Comparison of ENCODE assay signal across 9 cellular contexts in genomic region chr22:45441158-45441557, GRCh38. TPM values are rescaled to one million over a fixed set of nuclear protein-coding genes. Genes with fewer than 3 reads are reported as not detected.
DNase-seq lines count a peak whose midpoint lies in the region; ATAC-seq, FAIRE-seq and TF ChIP-seq lines count a peak whose summit lies in the region.
"Had no signal": no experiment of that assay in that cellular context is flagged by ENCODE, and none has a peak within 500 bp of the region (broad histone marks: within the 10 kb centered on the region; RNA-seq: fewer than 3 reads in every experiment).

No MANE protein-coding gene starts in this region.

- H3K27ac ChIP-seq in A549, result peak overlapping the region in 1 of 2 experiments; percentile 64; a peak in 2 of 6 replicates
- H3K27ac ChIP-seq in neuronal stem cell (replicated peaks; ENCODE audit: low read length), result no peak overlapping the region

- no peak overlapping the region for H2AFZ ChIP-seq in neuronal stem cell (ENCODE audit: low read length)

- H3K4me3 ChIP-seq in A549 (no peak overlapping the region), neuronal stem cell (ENCODE audit: low read length in 2 of 2) (no peak overlapping the region)

- H3K23ac ChIP-seq in neuronal stem cell (ENCODE audit: low read depth, low read length, poor library complexity), result no peak overlapping the region

- H4K91ac ChIP-seq in neuronal stem cell (ENCODE audit: low read depth, low read length, poor library complexity), result no peak overlapping the region

- no peak overlapping the region for H4K8ac ChIP-seq in neuronal stem cell (ENCODE audit: low read depth, low read length)

- H3K14ac ChIP-seq in neuronal stem cell (ENCODE audit: low read length), result no peak overlapping the region

- H3K9me3 ChIP-seq in A549 (no peaks in the 10 kb centered on the region), neuronal stem cell (replicated peaks in 1 of 2; ENCODE audit: control insufficient read depth in 2 of 2, insufficient read depth in 1 of 2, low read depth in 1 of 2, low read length in 2 of 2) (peaks cover 0 to 2% of the 10 kb centered on the region in 2 donors)

- CTCF ChIA-PET in A549 (lab: Yijun Ruan, JAX), result interaction anchor here (0.6 to 6.7 kb wide), 13 partner anchors 8 to 593 kb away, joined by 3 to 71 read pairs (median 4); no protein-coding TSS in a partner anchor
- CTCF ChIA-PET in GM10248 (lab: Yijun Ruan, JAX), result interaction anchor here (1.0 to 1.5 kb wide), 7 partner anchors 8 to 174 kb away, joined by 3 to 4 read pairs (median 3); no protein-coding TSS in a partner anchor
- CTCF ChIA-PET in activated CD8-positive, alpha-beta T cell treated with anti-CD3 and anti-CD28 coated beads for 36 hours (lab: Charles Lee), result interaction anchor here (1.6 to 2.0 kb wide), 2 partner anchors 9 to 113 kb away, joined by 4 to 8 read pairs; no protein-coding TSS in a partner anchor

- H2BK15ac ChIP-seq in neuronal stem cell (ENCODE audit: low read length), result no peak overlapping the region

- H3K4me1 Mint-ChIP-seq in activated CD8-positive, alpha-beta T cell treated with anti-CD3 and anti-CD28 coated beads for 36 hours (ENCODE audit: low read depth), result peaks cover 10% of the 10 kb centered on the region

- H2BK12ac ChIP-seq in neuronal stem cell (ENCODE audit: low read length), result no peak overlapping the region

- H3K36me3 Mint-ChIP-seq in activated CD8-positive, alpha-beta T cell treated with anti-CD3 and anti-CD28 coated beads for 36 hours (ENCODE audit: low read depth), result no peaks in the 10 kb centered on the region

- H2AK5ac ChIP-seq in neuronal stem cell (ENCODE audit: low read depth, low read length), result no peak overlapping the region

- no peak overlapping the region for H3K27ac Mint-ChIP-seq in activated CD8-positive, alpha-beta T cell treated with anti-CD3 and anti-CD28 coated beads for 36 hours

- H3K27me3 ChIP-seq in neuronal stem cell (ENCODE audit: control insufficient read depth in 3 of 3, insufficient read depth in 3 of 3, low read depth in 1 of 3, low read length in 3 of 3), result peaks cover 0 to 5% (median 0%) of the 10 kb centered on the region in 3 experiments

- H3K18ac ChIP-seq in neuronal stem cell (ENCODE audit: low read length), result no peak overlapping the region

- H3K4me2 ChIP-seq in A549 (peak overlapping the region; percentile 61), neuronal stem cell (ENCODE audit: insufficient read depth, low read length, poor library complexity, severe bottlenecking) (no peak overlapping the region)

- H3K9ac ChIP-seq in neuronal stem cell (ENCODE audit: low read depth, low read length, poor library complexity), result no peak overlapping the region

- ATAC-seq in A549 (peak; percentile 98 to 99), GM21619 (IDR thresholded peaks at IDR 0.05; ENCODE audit: unreplicated experiment) (no peak)
- peak; percentile 87 for ATAC-seq in activated CD8-positive, alpha-beta T cell treated with anti-CD3 and anti-CD28 coated beads for 36 hours

- H2BK120ac ChIP-seq in neuronal stem cell (ENCODE audit: low read depth, low read length), result no peak overlapping the region

- H3K4me1 ChIP-seq in A549 (peaks cover 3% of the 10 kb centered on the region; the same call in 1 of the 3 replicates), neuronal stem cell (ENCODE audit: control insufficient read depth in 2 of 2, insufficient read depth in 1 of 2, low read depth in 1 of 2, low read length in 2 of 2) (peaks cover 3 to 14% of the 10 kb centered on the region in 2 donors)

- TF ChIP-seq CTCF in A549 (IDR thresholded peaks at IDR 0.05) (peak; percentile 62), GM10248 (IDR thresholded peaks at IDR 0.05; ENCODE audit: control extremely low read depth, extremely low read depth, low read depth, missing control alignments) (peak; percentile 61)
- peak; percentile 47 for TF ChIP-seq CTCF in activated CD8-positive, alpha-beta T cell treated with anti-CD3 and anti-CD28 coated beads for 36 hours (IDR thresholded peaks at IDR 0.05)

- no peak overlapping the region for H2BK5ac ChIP-seq in neuronal stem cell (ENCODE audit: low read length)

- no peak for TF ChIP-seq POLR2A in A549 (IDR thresholded peaks at IDR 0.05; ENCODE audit: low read length)

- intact Hi-C loops in activated CD8-positive, alpha-beta T cell treated with anti-CD3 and anti-CD28 coated beads for 36 hours (cut with micrococcal nuclease), result loop anchor here (10.0 kb wide), 1 partner anchor 114 kb away; no protein-coding TSS in a partner anchor

- DNase-seq in A549 (ENCODE audit: low read depth in 1 of 2, low spot score in 1 of 2), result peak; percentile 46 to 57
- peak; percentile 50 for DNase-seq in GM10248 (ENCODE audit: extremely low spot score)
- DNase-seq in NCI-H2171 (lab: John Stamatoyannopoulos, UW), result peak; percentile 78
- DNase-seq in activated CD8-positive, alpha-beta T cell treated with anti-CD3 and anti-CD28 coated beads for 36 hours, result peak; percentile 54
- peak; percentile 72 for DNase-seq in fibroblast of peridontal ligament (ENCODE audit: extremely low read depth)
- DNase-seq in neuronal stem cell (ENCODE audit: low spot score), result peak; percentile 39
- DNase-seq in ecto neural progenitor cell (ENCODE audit: low spot score), result no peak

- TF ChIP-seq EP300 in A549 (IDR thresholded peaks at IDR 0.05), result no peak

- H3K4me3 Mint-ChIP-seq in activated CD8-positive, alpha-beta T cell treated with anti-CD3 and anti-CD28 coated beads for 36 hours, result peak overlapping the region; percentile 46

- WGBS in A549 (ENCODE audit: missing lambda C conversion rate), result under 1% methylated on average over 9 of the region's 9 CpGs
- WGBS in neuronal stem cell (ENCODE audit: extremely low coverage in 2 of 2, insufficient read length in 2 of 2, insufficient replicate concordance in 1 of 2), 2 donors, result no CpG with 5 or more reads among the region's 9 CpGs

- H3K36me3 ChIP-seq in neuronal stem cell (replicated peaks in 1 of 2; ENCODE audit: control insufficient read depth in 2 of 2, insufficient read depth in 2 of 2, low read length in 2 of 2), result no peaks in the 10 kb centered on the region

- H3K4ac ChIP-seq in neuronal stem cell (ENCODE audit: low read length), result no peak overlapping the region

- H3K9me3 Mint-ChIP-seq in activated CD8-positive, alpha-beta T cell treated with anti-CD3 and anti-CD28 coated beads for 36 hours, result no peaks in the 10 kb centered on the region

- H3K27me3 Mint-ChIP-seq in activated CD8-positive, alpha-beta T cell treated with anti-CD3 and anti-CD28 coated beads for 36 hours, result peaks cover 2% of the 10 kb centered on the region

- peak; percentile 67 to 74 for TF ChIP-seq RAD21 in A549 (conservative IDR thresholded peaks at IDR 0.05 in 1 of 2, IDR thresholded peaks at IDR 0.05 in 1 of 2)

- no peaks in the 10 kb centered on the region for H3K79me1 ChIP-seq in neuronal stem cell (ENCODE audit: low read depth, low read length)

- no peak for FAIRE-seq in A549 (lab: Jason Lieb, UNC)

- POLR2A ChIA-PET in A549 (lab: Yijun Ruan, JAX), result no interaction called here
- POLR2A ChIA-PET in GM10248 (lab: Yijun Ruan, JAX), result no interaction called here
- POLR2A ChIA-PET in activated CD8-positive, alpha-beta T cell treated with anti-CD3 and anti-CD28 coated beads for 36 hours (lab: Charles Lee), result no interaction called here

TF ChIP-seq in A549, 52 proteins besides CTCF, POLR2A, EP300 and RAD21:
- peak; percentile 77 for TF ChIP-seq SMC3 (IDR thresholded peaks at IDR 0.05)
- TF ChIP-seq MAX (IDR thresholded peaks at IDR 0.05), result peak; percentile 53
- TF ChIP-seq GATA3 (IDR thresholded peaks at IDR 0.05; ENCODE audit: borderline replicate concordance), result no peak
TF ChIP-seq in A549: peak in this region for 2.

RNA-seq across cellular contexts. Expression of gene RIBC2, which starts 27.7 kb away (rescaled TPM):
- polyA plus RNA-seq in A549 (2011; rRNA removed) (2.4 and 3.0 TPM in 2 replicates), A549 (2017; fragmentation: RNase III; extraction: RNeasy Plus Mini Kit Qiagen cat#74134 plus additional on column Dnase treatment) (2.4 to 3.8 TPM (median 3.6 TPM) in 3 replicates)
- polyA plus RNA-seq in A549 (2012; cell fraction: cytosol; rRNA removed), result 2.0 TPM in 2 replicates
- 2.6 and 3.1 TPM in 2 replicates for polyA plus RNA-seq in A549 (2012; cell fraction: nucleus; rRNA removed)
- 0.97 and 1.2 TPM in 2 replicates for polyA minus RNA-seq in A549 (2011; rRNA and poly(A)+ RNA removed)
- 10 to 100 TPM in 1 of 2 experiments, 1 to 10 TPM in 1; 9.5 to 10.4 TPM for total RNA-seq in activated CD8-positive, alpha-beta T cell treated with anti-CD3 and anti-CD28 coated beads for 36 hours
- 1.2 TPM for polyA plus RNA-seq in neuronal stem cell (2013, experiment 1 of 2)
- 1.5 TPM for polyA plus RNA-seq in neuronal stem cell (2013, experiment 2 of 2)

RNA-seq across cellular contexts. Expression of gene SMC1B, which starts 27.8 kb away (rescaled TPM):
- polyA plus RNA-seq in A549 (2011; rRNA removed), result not detected in 2 replicates
- polyA plus RNA-seq in A549 (2012; cell fraction: cytosol; rRNA removed), result not detected in 2 replicates
- not detected in 2 replicates for polyA plus RNA-seq in A549 (2012; cell fraction: nucleus; rRNA removed)
- polyA plus RNA-seq in A549 (2017; fragmentation: RNase III; extraction: RNeasy Plus Mini Kit Qiagen cat#74134 plus additional on column Dnase treatment), result 0.03 TPM in 1 of 3 replicates, not detected in the others
- polyA minus RNA-seq in A549 (2011; rRNA and poly(A)+ RNA removed), result not detected in 2 replicates
- 1 to 10 TPM; 1.8 TPM for total RNA-seq in activated CD8-positive, alpha-beta T cell treated with anti-CD3 and anti-CD28 coated beads for 36 hours
- polyA plus RNA-seq in neuronal stem cell (2013, experiment 1 of 2), result 0.04 TPM
- polyA plus RNA-seq in neuronal stem cell (2013, experiment 2 of 2), result 0.06 TPM
- total RNA-seq: glomerular endothelial cell had no signal
